In the genomic region with DNA sequence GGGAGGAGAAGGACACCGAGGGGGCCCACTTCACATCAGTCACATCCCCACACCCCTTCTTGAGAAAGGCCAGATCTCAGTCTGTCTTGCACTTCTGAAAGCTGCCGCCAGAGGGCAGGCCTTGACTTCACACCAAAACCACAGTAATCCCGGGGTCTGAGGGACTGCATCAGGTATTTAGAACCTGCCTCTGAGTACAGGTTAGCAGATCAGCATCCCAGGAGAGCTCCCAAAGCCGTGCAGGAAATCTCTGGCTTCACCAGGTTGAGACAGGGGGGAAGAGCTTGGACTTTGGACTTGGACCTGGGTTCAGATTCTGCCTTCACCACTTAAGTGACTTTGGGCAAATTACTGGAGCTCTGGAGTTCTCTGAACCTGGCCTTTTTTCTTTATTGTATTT, we compare ENCODE assay signal across 8 cellular contexts. TPM values are rescaled to one million over a fixed set of nuclear protein-coding genes. Genes with fewer than 3 reads are reported as not detected.
DNase-seq lines count a peak whose midpoint lies in the region; ATAC-seq and TF ChIP-seq lines count a peak whose summit lies in the region.

No MANE protein-coding gene starts in this region.

- no peak for TF ChIP-seq POLR2A in right lobe of liver (IDR thresholded peaks at IDR 0.05)

- CTCF ChIA-PET in activated CD4-positive, alpha-beta T cell treated with anti-CD3 and anti-CD28 coated beads for 36 hours (lab: Charles Lee): interaction anchor here (0.5 to 1.6 kb wide), 18 partner anchors 9 to 246 kb away, joined by 3 to 7 read pairs (median 3); partner anchors contain the start of gene OGG1

- H3K9me3 ChIP-seq in GM23248 (ENCODE audit: low read depth): no peaks in the 10 kb centered on the region
- no peaks in the 10 kb centered on the region for H3K9me3 ChIP-seq in colonic mucosa
- H3K9me3 ChIP-seq in right lobe of liver: no peaks in the 10 kb centered on the region

- H3K9ac ChIP-seq in GM23248 (no peak overlapping the region), colonic mucosa (ENCODE audit: low read depth in 2 of 2, low read length in 2 of 2) (no peak overlapping the region)

- no peaks in the 10 kb centered on the region for H3K36me3 ChIP-seq in GM23248 (ENCODE audit: low read depth)
- H3K36me3 ChIP-seq in colonic mucosa: no peaks in the 10 kb centered on the region
- no peaks in the 10 kb centered on the region for H3K36me3 ChIP-seq in right lobe of liver

- H3K36me3 Mint-ChIP-seq in activated CD4-positive, alpha-beta T cell treated with anti-CD3 and anti-CD28 coated beads for 36 hours (ENCODE audit: low read depth): no peaks in the 10 kb centered on the region

- peaks cover 22% of the 10 kb centered on the region for H3K27me3 Mint-ChIP-seq in activated CD4-positive, alpha-beta T cell treated with anti-CD3 and anti-CD28 coated beads for 36 hours

- H3K9me3 Mint-ChIP-seq in activated CD4-positive, alpha-beta T cell treated with anti-CD3 and anti-CD28 coated beads for 36 hours (ENCODE audit: low read depth): no peaks in the 10 kb centered on the region

- intact Hi-C loops in activated CD4-positive, alpha-beta T cell treated with anti-CD3 and anti-CD28 coated beads for 36 hours (cut with DNase I, micrococcal nuclease): loop anchor here (1.0 to 5.0 kb wide), 2 partner anchors 150 to 224 kb away; no protein-coding TSS in a partner anchor
- intact Hi-C loops in colonic mucosa (cut with DNase I) (loop anchor here (10.0 kb wide), 1 partner anchor 182 kb away; no protein-coding TSS in a partner anchor), right lobe of liver (cut with DNase I) (no loop called here)

- no peak overlapping the region for H3K27ac Mint-ChIP-seq in activated CD4-positive, alpha-beta T cell treated with anti-CD3 and anti-CD28 coated beads for 36 hours

- peak; percentile 55 for DNase-seq in GM23248
- peak; percentile 55 for DNase-seq in NCI-H226
- peak; percentile 84 for DNase-seq in activated CD4-positive, alpha-beta T cell treated with anti-CD3 and anti-CD28 coated beads for 36 hours
- DNase-seq in colonic mucosa: peak; percentile 66
- DNase-seq in right lobe of liver: peak in 1 of 3 donors; percentile 50
- peak; percentile 52 to 67 (median 52) for DNase-seq in stimulated activated CD4-positive, alpha-beta T cell treated with anti-CD3 and anti-CD28 coated beads, TNF-alpha, amount 100 ng/mL, for 48 hours (ENCODE audit: low read depth in 3 of 3)

- H2AFZ ChIP-seq in GM23248: no peak overlapping the region

- peaks cover 5% of the 10 kb centered on the region for H3K4me1 Mint-ChIP-seq in activated CD4-positive, alpha-beta T cell treated with anti-CD3 and anti-CD28 coated beads for 36 hours

- H3F3A ChIP-seq in GM23248 (ENCODE audit: insufficient read depth): 0 out of 2 replicates have a peak, but pooled peaks cover 2% of the 10 kb centered on the region

- no peak overlapping the region for H3K4me3 Mint-ChIP-seq in activated CD4-positive, alpha-beta T cell treated with anti-CD3 and anti-CD28 coated beads for 36 hours

- H4K20me1 ChIP-seq in GM23248 (ENCODE audit: insufficient read depth): no peaks in the 10 kb centered on the region

- no peaks in the 10 kb centered on the region for H3K79me2 ChIP-seq in GM23248 (ENCODE audit: insufficient read depth)

- TF ChIP-seq CTCF in C4-2B (conservative IDR thresholded peaks at IDR 0.05) (peak; percentile 87), colonic mucosa (IDR thresholded peaks at IDR 0.05) (peak; percentile 75), right lobe of liver (IDR thresholded peaks at IDR 0.05) (peak; percentile 65 to 73 (median 72))

- H3K27ac ChIP-seq in C4-2B (no peak overlapping the region), GM23248 (no peak overlapping the region), colonic mucosa (no peak overlapping the region), right lobe of liver (no peak overlapping the region)

- H3K27me3 ChIP-seq in GM23248 (replicated peaks; ENCODE audit: insufficient read depth) (peaks cover 3% of the 10 kb centered on the region; the same call in 1 of the 2 replicates), colonic mucosa (peaks cover under 1% of the 10 kb centered on the region), right lobe of liver (no peaks in the 10 kb centered on the region)

- H3K4me1 ChIP-seq in GM23248 (ENCODE audit: insufficient read depth) (peaks cover 8% of the 10 kb centered on the region), colonic mucosa (no peaks in the 10 kb centered on the region), right lobe of liver (no peaks in the 10 kb centered on the region)

- no peaks in the 10 kb centered on the region for H3K9me2 ChIP-seq in GM23248 (ENCODE audit: insufficient read depth)

- in situ Hi-C loops in GM23248 (cut with MboI): no loop called here

- POLR2A ChIA-PET in activated CD4-positive, alpha-beta T cell treated with anti-CD3 and anti-CD28 coated beads for 36 hours (lab: Charles Lee): no interaction called here

- peak; percentile 67 for ATAC-seq in activated CD4-positive, alpha-beta T cell treated with anti-CD3 and anti-CD28 coated beads for 36 hours
- ATAC-seq in right lobe of liver (peak; percentile 56 to 75 (median 72)), GM19467 (IDR thresholded peaks at IDR 0.05; ENCODE audit: unreplicated experiment) (no peak)

- no peak overlapping the region for H3K4me3 ChIP-seq in GM23248
- H3K4me3 ChIP-seq in colonic mucosa: no peak overlapping the region
- no peak overlapping the region for H3K4me3 ChIP-seq in right lobe of liver

- 2 to 3% methylated on average over 4 of the region's 4 CpGs for WGBS in GM23248 (ENCODE audit: low coverage in 1 of 2, low lambda C conversion rate in 2 of 2, missing lambda C conversion rate in 2 of 2), 2 experiments
- 4% methylated on average over 3 of the region's 4 CpGs for WGBS in right lobe of liver (ENCODE audit: insufficient coverage, low coverage, low lambda C conversion rate, missing lambda C conversion rate)

- H3K4me2 ChIP-seq in GM23248 (ENCODE audit: unreplicated experiment): no peak overlapping the region

RNA-seq across cellular contexts. Expression of gene LHFPL4, which starts 50.3 kb away (rescaled TPM):
- not detected in 2 replicates for total RNA-seq in GM23248 (2014; rRNA removed; shearing (Covaris generic))
- 0.19 and 0.23 TPM in 2 replicates for polyA plus RNA-seq in GM23248 (2016; fragmentation: Nextera tagmentation; extraction: Ambion mirVana)
- not detected for total RNA-seq in activated CD4-positive, alpha-beta T cell treated with anti-CD3 and anti-CD28 coated beads for 36 hours
- 1 to 10 TPM in 1 of 2 donors, under 1 TPM in 1; 0.05 to 1.2 TPM for total RNA-seq in colonic mucosa
- under 1 TPM in 1 of 6 experiments, not detected in 5; 0.07 TPM for total RNA-seq in right lobe of liver

Comparison
In these comparisons a context has a peak if more than half of its experiments do, and no peak if none do; other contexts are left out.
1. intact Hi-C loops: an anchor here in activated CD4-positive, alpha-beta T cell treated with anti-CD3 and anti-CD28 coated beads for 36 hours (1.0 to 5.0 kb wide) and colonic mucosa (10.0 kb wide); none called in right lobe of liver.